In genomic region chr12:108568653-108569154, GRCh38 we compare ENCODE assay signal across 1 cellular context.
TF ChIP-seq lines count a peak whose summit lies in the region.

No MANE protein-coding gene starts in this region.

TF ChIP-seq in HepG2, 621 proteins besides CTCF, POLR2A, EP300 and RAD21:
- TF ChIP-seq ZNF30 (CRISPR knock-in tag; IDR thresholded peaks at IDR 0.05), result no peak
- TF ChIP-seq, protein P1, sequence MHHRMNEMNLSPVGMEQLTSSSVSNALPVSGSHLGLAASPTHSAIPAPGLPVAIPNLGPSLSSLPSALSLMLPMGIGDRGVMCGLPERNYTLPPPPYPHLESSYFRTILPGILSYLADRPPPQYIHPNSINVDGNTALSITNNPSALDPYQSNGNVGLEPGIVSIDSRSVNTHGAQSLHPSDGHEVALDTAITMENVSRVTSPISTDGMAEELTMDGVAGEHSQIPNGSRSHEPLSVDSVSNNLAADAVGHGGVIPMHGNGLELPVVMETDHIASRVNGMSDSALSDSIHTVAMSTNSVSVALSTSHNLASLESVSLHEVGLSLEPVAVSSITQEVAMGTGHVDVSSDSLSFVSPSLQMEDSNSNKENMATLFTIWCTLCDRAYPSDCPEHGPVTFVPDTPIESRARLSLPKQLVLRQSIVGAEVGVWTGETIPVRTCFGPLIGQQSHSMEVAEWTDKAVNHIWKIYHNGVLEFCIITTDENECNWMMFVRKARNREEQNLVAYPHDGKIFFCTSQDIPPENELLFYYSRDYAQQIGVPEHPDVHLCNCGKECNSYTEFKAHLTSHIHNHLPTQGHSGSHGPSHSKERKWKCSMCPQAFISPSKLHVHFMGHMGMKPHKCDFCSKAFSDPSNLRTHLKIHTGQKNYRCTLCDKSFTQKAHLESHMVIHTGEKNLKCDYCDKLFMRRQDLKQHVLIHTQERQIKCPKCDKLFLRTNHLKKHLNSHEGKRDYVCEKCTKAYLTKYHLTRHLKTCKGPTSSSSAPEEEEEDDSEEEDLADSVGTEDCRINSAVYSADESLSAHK (CRISPR knock-in tag; IDR thresholded peaks at IDR 0.05; ENCODE audit: borderline replicate concordance), result no peak
- TF ChIP-seq AKAP8 (CRISPR knock-in tag; IDR thresholded peaks at IDR 0.05), result no peak
- no peak for TF ChIP-seq GMEB2 (CRISPR knock-in tag; IDR thresholded peaks at IDR 0.05; ENCODE audit: low read depth)
- no peak for TF ChIP-seq YEATS2 (CRISPR knock-in tag; IDR thresholded peaks at IDR 0.05; ENCODE audit: borderline replicate concordance)
- no peak for TF ChIP-seq ZNF234 (CRISPR knock-in tag; conservative IDR thresholded peaks at IDR 0.05)
- TF ChIP-seq TCF7L2 (IDR thresholded peaks at IDR 0.05; ENCODE audit: low read depth, low read length), result no peak
- no peak for TF ChIP-seq ZFP37 (CRISPR knock-in tag; IDR thresholded peaks at IDR 0.05; ENCODE audit: borderline replicate concordance)
- TF ChIP-seq KLF15 (CRISPR knock-in tag; IDR thresholded peaks at IDR 0.05; ENCODE audit: borderline replicate concordance), result no peak
- no peak for TF ChIP-seq FOXK2 (IDR thresholded peaks at IDR 0.05)
- no peak for TF ChIP-seq REPIN1 (CRISPR knock-in tag; IDR thresholded peaks at IDR 0.05; ENCODE audit: borderline replicate concordance, low read depth)
- no peak for TF ChIP-seq RFXAP (CRISPR knock-in tag; IDR thresholded peaks at IDR 0.05; ENCODE audit: borderline replicate concordance)
- no peak for TF ChIP-seq ARID2 (CRISPR knock-in tag; IDR thresholded peaks at IDR 0.05; ENCODE audit: borderline replicate concordance)
- TF ChIP-seq, protein P2, sequence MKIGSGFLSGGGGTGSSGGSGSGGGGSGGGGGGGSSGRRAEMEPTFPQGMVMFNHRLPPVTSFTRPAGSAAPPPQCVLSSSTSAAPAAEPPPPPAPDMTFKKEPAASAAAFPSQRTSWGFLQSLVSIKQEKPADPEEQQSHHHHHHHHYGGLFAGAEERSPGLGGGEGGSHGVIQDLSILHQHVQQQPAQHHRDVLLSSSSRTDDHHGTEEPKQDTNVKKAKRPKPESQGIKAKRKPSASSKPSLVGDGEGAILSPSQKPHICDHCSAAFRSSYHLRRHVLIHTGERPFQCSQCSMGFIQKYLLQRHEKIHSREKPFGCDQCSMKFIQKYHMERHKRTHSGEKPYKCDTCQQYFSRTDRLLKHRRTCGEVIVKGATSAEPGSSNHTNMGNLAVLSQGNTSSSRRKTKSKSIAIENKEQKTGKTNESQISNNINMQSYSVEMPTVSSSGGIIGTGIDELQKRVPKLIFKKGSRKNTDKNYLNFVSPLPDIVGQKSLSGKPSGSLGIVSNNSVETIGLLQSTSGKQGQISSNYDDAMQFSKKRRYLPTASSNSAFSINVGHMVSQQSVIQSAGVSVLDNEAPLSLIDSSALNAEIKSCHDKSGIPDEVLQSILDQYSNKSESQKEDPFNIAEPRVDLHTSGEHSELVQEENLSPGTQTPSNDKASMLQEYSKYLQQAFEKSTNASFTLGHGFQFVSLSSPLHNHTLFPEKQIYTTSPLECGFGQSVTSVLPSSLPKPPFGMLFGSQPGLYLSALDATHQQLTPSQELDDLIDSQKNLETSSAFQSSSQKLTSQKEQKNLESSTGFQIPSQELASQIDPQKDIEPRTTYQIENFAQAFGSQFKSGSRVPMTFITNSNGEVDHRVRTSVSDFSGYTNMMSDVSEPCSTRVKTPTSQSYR (CRISPR knock-in tag; IDR thresholded peaks at IDR 0.05; ENCODE audit: borderline replicate concordance), result no peak
- TF ChIP-seq GTF2F1 (IDR thresholded peaks at IDR 0.05; ENCODE audit: low read length), result no peak
- no peak for TF ChIP-seq ZNF784 (CRISPR knock-in tag; IDR thresholded peaks at IDR 0.05; ENCODE audit: borderline replicate concordance)
- TF ChIP-seq CHD2 (IDR thresholded peaks at IDR 0.05; ENCODE audit: low read depth, low read length), result no peak
- TF ChIP-seq JUNB (CRISPR knock-in tag; IDR thresholded peaks at IDR 0.05; ENCODE audit: borderline replicate concordance), result no peak
